In the genomic region with DNA sequence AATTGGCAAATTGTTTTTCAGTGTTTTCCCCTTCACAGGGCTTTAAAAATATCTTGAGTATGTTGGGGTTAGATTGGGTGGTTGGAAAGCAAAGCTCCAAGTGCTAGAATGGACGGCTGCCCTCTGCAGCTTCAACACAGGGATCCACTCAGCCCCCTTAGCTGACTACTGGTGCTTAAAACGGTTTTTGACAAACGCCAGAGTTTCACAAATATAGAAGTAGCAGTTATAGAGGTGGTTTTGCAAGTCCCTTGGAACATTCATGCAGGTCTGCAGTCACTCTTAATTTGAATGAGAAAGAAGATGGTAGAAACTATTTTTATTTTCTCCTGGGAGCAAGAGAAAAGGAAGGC, we compare ENCODE assay signal across 10 cellular contexts.
DNase-seq lines count a peak whose midpoint lies in the region; TF ChIP-seq lines count a peak whose summit lies in the region.
"Had no signal": no experiment of that assay in that cellular context is flagged by ENCODE, and none has a peak within 500 bp of the region (broad histone marks: within the 10 kb centered on the region; RNA-seq: fewer than 3 reads in every experiment).

No MANE protein-coding gene starts in this region.

- no peak for TF ChIP-seq EP300 in SK-N-SH (IDR thresholded peaks at IDR 0.05; ENCODE audit: borderline replicate concordance in 1 of 2, low read depth in 1 of 2, low read length in 1 of 2)

- intact Hi-C loops in colonic mucosa (cut with DNase I) = no loop called here

- H3K4me2 ChIP-seq in SK-N-SH = peak overlapping the region; percentile 81

- H3K27me3 ChIP-seq in SK-N-SH (ENCODE audit: insufficient read depth) (no peaks in the 10 kb centered on the region), cardiac muscle cell (no peaks in the 10 kb centered on the region), skeletal muscle tissue (ENCODE audit: control insufficient read depth in 3 of 3, insufficient read depth in 3 of 3, low read length in 3 of 3) (no peaks in the 10 kb centered on the region), colonic mucosa (no peaks in the 10 kb centered on the region)
- H3K27me3 ChIP-seq: Peyer's patch had no signal

- POLR2A ChIA-PET in SK-N-SH (lab: Yijun Ruan, JAX) = no interaction called here

- TF ChIP-seq RAD21 in SK-N-SH (IDR thresholded peaks at IDR 0.05; ENCODE audit: low read length) = no peak

- peaks cover 93% of the 10 kb centered on the region for H3K79me2 ChIP-seq in SK-N-SH (ENCODE audit: insufficient read depth)

- H3K27ac ChIP-seq in SK-N-SH (ENCODE audit: low read depth in 2 of 2, low read length in 1 of 2) (peak overlapping the region; percentile 88 to 90), cardiac muscle cell (peak overlapping the region; percentile 86), skeletal muscle tissue (ENCODE audit: low read depth, low read length) (peak overlapping the region; percentile 95), colonic mucosa (no peak overlapping the region)
- H3K27ac ChIP-seq: Peyer's patch had no signal

- DNase-seq in NCI-H146 (lab: John Stamatoyannopoulos, UW) (peak; percentile 27), NCI-H146 treated with DMSO at 0.1 percent for 48 hours (lab: John Stamatoyannopoulos, UW; ENCODE audit: unreplicated experiment) (no peak), SK-N-SH (peak; percentile 42), cardiac muscle cell (ENCODE audit: low read depth in 1 of 2, low spot score in 1 of 2) (peak; percentile 45 to 55), NCI-H446 treated with DMSO at 0.1 percent for 48 hours (lab: John Stamatoyannopoulos, UW) (no peak), colonic mucosa (no peak)
- no peak for DNase-seq in stimulated activated CD4-positive, alpha-beta T cell treated with anti-CD3 and anti-CD28 coated beads, Interleukin-4, amount 100 ng/mL, for 1 hour
- DNase-seq: KBM-7, Peyer's patch had no signal

- H3K9me2 ChIP-seq in SK-N-SH = no peaks in the 10 kb centered on the region

- 6% methylated on average over 3 of the region's 3 CpGs for WGBS in SK-N-SH (ENCODE audit: low lambda C conversion rate)

- peaks cover 34% of the 10 kb centered on the region for H3F3A ChIP-seq in SK-N-SH (replicated peaks; ENCODE audit: insufficient read depth)

- H3K9ac ChIP-seq in SK-N-SH = peak overlapping the region; percentile 67; the same call in 1 of the 2 replicates
- peak overlapping the region; percentile 47 to 73 (median 51) for H3K9ac ChIP-seq in skeletal muscle tissue (ENCODE audit: low read depth in 1 of 3, low read length in 3 of 3)
- H3K9ac ChIP-seq in colonic mucosa (ENCODE audit: low read depth in 2 of 2, low read length in 2 of 2) = no peak overlapping the region

- H3K4me3 ChIP-seq in SK-N-SH (ENCODE audit: low read depth in 2 of 2, low read length in 1 of 2) = peak overlapping the region; percentile 35 to 55; a peak in 3 of 4 replicates
- peak overlapping the region; percentile 5 for H3K4me3 ChIP-seq in cardiac muscle cell
- peak overlapping the region; percentile 55 to 68 (median 55) for H3K4me3 ChIP-seq in skeletal muscle tissue (ENCODE audit: low read length in 3 of 3)
- H3K4me3 ChIP-seq in colonic mucosa = no peak overlapping the region
- H3K4me3 ChIP-seq: Peyer's patch had no signal

- H3K4me1 ChIP-seq in SK-N-SH (ENCODE audit: control insufficient read depth in 1 of 2, insufficient read depth in 2 of 2, low read depth in 1 of 2, low read length in 1 of 2) (peaks cover 28 to 38% of the 10 kb centered on the region in 2 experiments; a peak in 3 of 4 replicates), cardiac muscle cell (ENCODE audit: low read depth) (peaks cover 26% of the 10 kb centered on the region), skeletal muscle tissue (ENCODE audit: control insufficient read depth in 3 of 3, insufficient read depth in 3 of 3, low read length in 3 of 3) (peaks cover 60 to 62% (median 62%) of the 10 kb centered on the region in 3 donors), colonic mucosa (no peaks in the 10 kb centered on the region)

- H3K36me3 ChIP-seq in SK-N-SH (replicated peaks in 1 of 2; ENCODE audit: control insufficient read depth in 1 of 2, insufficient read depth in 2 of 2, low read length in 1 of 2) (no peaks in the 10 kb centered on the region), cardiac muscle cell (no peaks in the 10 kb centered on the region), skeletal muscle tissue (ENCODE audit: control insufficient read depth in 3 of 3, insufficient read depth in 3 of 3, low read length in 3 of 3) (no peaks in the 10 kb centered on the region), colonic mucosa (no peaks in the 10 kb centered on the region)
- H3K36me3 ChIP-seq: Peyer's patch had no signal

- peaks cover 21% of the 10 kb centered on the region for H4K20me1 ChIP-seq in SK-N-SH (ENCODE audit: insufficient read depth)

- no peak overlapping the region for H2AFZ ChIP-seq in SK-N-SH (ENCODE audit: low read depth)

- CTCF ChIA-PET in SK-N-SH (lab: Yijun Ruan, JAX) = interaction anchor here (0.6 to 3.9 kb wide), 6 partner anchors 10 to 150 kb away, joined by 3 to 21 read pairs (median 6); no protein-coding TSS in a partner anchor

- H3K9me3 ChIP-seq in SK-N-SH (no peaks in the 10 kb centered on the region), cardiac muscle cell (ENCODE audit: low read depth) (no peaks in the 10 kb centered on the region), skeletal muscle tissue (ENCODE audit: control insufficient read depth in 3 of 3, low read length in 3 of 3) (no peaks in the 10 kb centered on the region), colonic mucosa (no peaks in the 10 kb centered on the region)
- H3K9me3 ChIP-seq: Peyer's patch had no signal

- TF ChIP-seq CTCF in SK-N-SH (IDR thresholded peaks at IDR 0.05) (no peak), cardiac muscle cell (IDR thresholded peaks at IDR 0.05; ENCODE audit: low read depth, low read length) (no peak), colonic mucosa (IDR thresholded peaks at IDR 0.05) (no peak)

TF ChIP-seq in SK-N-SH, 30 proteins besides CTCF, POLR2A, EP300 and RAD21:
- no peak for TF ChIP-seq EZH2phosphoT487 (IDR thresholded peaks at IDR 0.05; ENCODE audit: borderline replicate concordance, low read depth)
- TF ChIP-seq, protein P1, sequence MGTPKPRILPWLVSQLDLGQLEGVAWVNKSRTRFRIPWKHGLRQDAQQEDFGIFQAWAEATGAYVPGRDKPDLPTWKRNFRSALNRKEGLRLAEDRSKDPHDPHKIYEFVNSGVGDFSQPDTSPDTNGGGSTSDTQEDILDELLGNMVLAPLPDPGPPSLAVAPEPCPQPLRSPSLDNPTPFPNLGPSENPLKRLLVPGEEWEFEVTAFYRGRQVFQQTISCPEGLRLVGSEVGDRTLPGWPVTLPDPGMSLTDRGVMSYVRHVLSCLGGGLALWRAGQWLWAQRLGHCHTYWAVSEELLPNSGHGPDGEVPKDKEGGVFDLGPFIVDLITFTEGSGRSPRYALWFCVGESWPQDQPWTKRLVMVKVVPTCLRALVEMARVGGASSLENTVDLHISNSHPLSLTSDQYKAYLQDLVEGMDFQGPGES (IDR thresholded peaks at IDR 0.05; ENCODE audit: low read depth, low read length) = no peak
- no peak for TF ChIP-seq GABPA (IDR thresholded peaks at IDR 0.05; ENCODE audit: low read depth)
- no peak for TF ChIP-seq ELF1 (IDR thresholded peaks at IDR 0.05)
- no peak for TF ChIP-seq JUND (IDR thresholded peaks at IDR 0.05)
- TF ChIP-seq NRF1 (IDR thresholded peaks at IDR 0.05; ENCODE audit: low read depth, low read length) = no peak
- TF ChIP-seq POLR2AphosphoS5 (IDR thresholded peaks at IDR 0.05; ENCODE audit: low read depth, low read length) = no peak
- TF ChIP-seq, protein P2, sequence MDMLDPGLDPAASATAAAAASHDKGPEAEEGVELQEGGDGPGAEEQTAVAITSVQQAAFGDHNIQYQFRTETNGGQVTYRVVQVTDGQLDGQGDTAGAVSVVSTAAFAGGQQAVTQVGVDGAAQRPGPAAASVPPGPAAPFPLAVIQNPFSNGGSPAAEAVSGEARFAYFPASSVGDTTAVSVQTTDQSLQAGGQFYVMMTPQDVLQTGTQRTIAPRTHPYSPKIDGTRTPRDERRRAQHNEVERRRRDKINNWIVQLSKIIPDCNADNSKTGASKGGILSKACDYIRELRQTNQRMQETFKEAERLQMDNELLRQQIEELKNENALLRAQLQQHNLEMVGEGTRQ (IDR thresholded peaks at IDR 0.05; ENCODE audit: borderline replicate concordance, low read depth, low read length) = no peak
- no peak for TF ChIP-seq MXI1 (IDR thresholded peaks at IDR 0.05; ENCODE audit: low read depth, low read length)
- TF ChIP-seq, protein P3, sequence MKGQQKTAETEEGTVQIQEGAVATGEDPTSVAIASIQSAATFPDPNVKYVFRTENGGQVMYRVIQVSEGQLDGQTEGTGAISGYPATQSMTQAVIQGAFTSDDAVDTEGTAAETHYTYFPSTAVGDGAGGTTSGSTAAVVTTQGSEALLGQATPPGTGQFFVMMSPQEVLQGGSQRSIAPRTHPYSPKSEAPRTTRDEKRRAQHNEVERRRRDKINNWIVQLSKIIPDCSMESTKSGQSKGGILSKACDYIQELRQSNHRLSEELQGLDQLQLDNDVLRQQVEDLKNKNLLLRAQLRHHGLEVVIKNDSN (IDR thresholded peaks at IDR 0.05; ENCODE audit: borderline replicate concordance, low read depth) = no peak
- TF ChIP-seq TEAD4 (IDR thresholded peaks at IDR 0.05; ENCODE audit: borderline replicate concordance, insufficient read depth) = no peak
- TF ChIP-seq, protein P4, sequence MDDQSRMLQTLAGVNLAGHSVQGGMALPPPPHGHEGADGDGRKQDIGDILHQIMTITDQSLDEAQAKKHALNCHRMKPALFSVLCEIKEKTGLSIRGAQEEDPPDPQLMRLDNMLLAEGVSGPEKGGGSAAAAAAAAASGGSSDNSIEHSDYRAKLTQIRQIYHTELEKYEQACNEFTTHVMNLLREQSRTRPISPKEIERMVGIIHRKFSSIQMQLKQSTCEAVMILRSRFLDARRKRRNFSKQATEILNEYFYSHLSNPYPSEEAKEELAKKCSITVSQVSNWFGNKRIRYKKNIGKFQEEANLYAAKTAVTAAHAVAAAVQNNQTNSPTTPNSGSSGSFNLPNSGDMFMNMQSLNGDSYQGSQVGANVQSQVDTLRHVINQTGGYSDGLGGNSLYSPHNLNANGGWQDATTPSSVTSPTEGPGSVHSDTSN (IDR thresholded peaks at IDR 0.05) = no peak
- TF ChIP-seq NFIC (IDR thresholded peaks at IDR 0.05; ENCODE audit: borderline replicate concordance) = no peak
TF ChIP-seq in SK-N-SH: peak in this region for 0.

Comparison
In these comparisons a context has a peak if more than half of its experiments do, and no peak if none do; other contexts are left out.
1. DNase-seq: peak in NCI-H146 (single experiment), SK-N-SH (single experiment) and cardiac muscle cell (2 of 2); none in NCI-H146 treated with DMSO at 0.1 percent for 48 hours (single experiment), NCI-H446 treated with DMSO at 0.1 percent for 48 hours (single experiment), colonic mucosa (single experiment) and stimulated activated CD4-positive, alpha-beta T cell treated with anti-CD3 and anti-CD28 coated beads, Interleukin-4, amount 100 ng/mL, for 1 hour (single experiment).
2. H3K9ac ChIP-seq: peak in SK-N-SH (single experiment) and skeletal muscle tissue (3 of 3); none in colonic mucosa (0 of 2).